Comparison of ENCODE assay signal across 12 cellular contexts in genomic region chr22:46827781-46828180, GRCh38.
"Had no signal": no experiment of that assay in that cellular context is flagged by ENCODE, and none has a peak within 500 bp of the region (broad histone marks: within the 10 kb centered on the region; RNA-seq: fewer than 3 reads in every experiment).

No MANE protein-coding gene starts in this region.

- H3K27ac Mint-ChIP-seq: activated CD8-positive, alpha-beta T cell treated with anti-CD3 and anti-CD28 coated beads, Interleukin-2, amount 10 ng/mL, durations not matched to agents 7 days and 5 days; activated T-helper 1 cell treated with anti-CD3 and anti-CD28 coated beads, Interleukin-12 subunit alpha, Interleukin-12 subunit beta, Interleukin-2, Interleukin-4 antibody, amounts not matched to agents 30 ng/mL and 10 ng/mL and 1 ng/mL, durations not matched to agents 14 hours and 24 hours and 36 hours; stimulated activated naive CD8-positive, alpha-beta T cell treated with anti-CD3 and anti-CD28 coated beads, Interleukin-15, Interleukin-2, amounts not matched to agents 100 ng/mL and 50 ng/mL, for 24 hours had no signal

- H3K9me3 Mint-ChIP-seq: stimulated activated naive CD8-positive, alpha-beta T cell treated with anti-CD3 and anti-CD28 coated beads, Interleukin-15, Interleukin-2, amounts not matched to agents 100 ng/mL and 50 ng/mL, for 24 hours had no signal

- H3K27me3 ChIP-seq: heart right ventricle, upper lobe of right lung had no signal

- ATAC-seq: activated CD8-positive, alpha-beta T cell treated with anti-CD3 and anti-CD28 coated beads, Interleukin-2, amount 10 ng/mL, durations not matched to agents 7 days and 5 days; heart right ventricle; left ventricle myocardium superior; upper lobe of right lung had no signal

- H3K27me3 Mint-ChIP-seq: stimulated activated naive CD8-positive, alpha-beta T cell treated with anti-CD3 and anti-CD28 coated beads, Interleukin-15, Interleukin-2, amounts not matched to agents 100 ng/mL and 50 ng/mL, for 24 hours had no signal

- H3K4me3 Mint-ChIP-seq: activated CD8-positive, alpha-beta T cell treated with anti-CD3 and anti-CD28 coated beads, Interleukin-2, amount 10 ng/mL, durations not matched to agents 7 days and 5 days; activated T-helper 1 cell treated with anti-CD3 and anti-CD28 coated beads, Interleukin-12 subunit alpha, Interleukin-12 subunit beta, Interleukin-2, Interleukin-4 antibody, amounts not matched to agents 30 ng/mL and 10 ng/mL and 1 ng/mL, durations not matched to agents 14 hours and 24 hours and 36 hours; stimulated activated naive CD8-positive, alpha-beta T cell treated with anti-CD3 and anti-CD28 coated beads, Interleukin-15, Interleukin-2, amounts not matched to agents 100 ng/mL and 50 ng/mL, for 24 hours had no signal

- DNase-seq: activated CD4-positive, alpha-beta T cell treated with anti-CD3 and anti-CD28 coated beads for 48 hours; activated CD8-positive, alpha-beta T cell treated with anti-CD3 and anti-CD28 coated beads, Interleukin-2, amount 10 ng/mL, durations not matched to agents 7 days and 5 days; activated naive CD4-positive, alpha-beta T cell; heart right ventricle; kidney; left ventricle myocardium superior; stimulated activated CD4-positive, alpha-beta T cell treated with anti-CD3 and anti-CD28 coated beads, Interleukin-12 subunit alpha, Interleukin-12 subunit beta, amount 100 ng/mL, for 4 hours; stimulated activated CD4-positive, alpha-beta T cell treated with anti-CD3 and anti-CD28 coated beads, Interleukin-2, amount 100 ng/mL, for 48 hours; stimulated activated CD8-positive, alpha-beta memory T cell treated with anti-CD3 and anti-CD28 coated beads, Interleukin-4, amount 100 ng/mL, for 48 hours; upper lobe of right lung had no signal

- H3K9me3 ChIP-seq: heart right ventricle, upper lobe of right lung had no signal

- H3K36me3 ChIP-seq: upper lobe of right lung had no signal

- H3K27ac ChIP-seq: heart right ventricle, upper lobe of right lung had no signal

- H3K4me3 ChIP-seq: heart right ventricle, upper lobe of right lung had no signal
